In the genomic region with DNA sequence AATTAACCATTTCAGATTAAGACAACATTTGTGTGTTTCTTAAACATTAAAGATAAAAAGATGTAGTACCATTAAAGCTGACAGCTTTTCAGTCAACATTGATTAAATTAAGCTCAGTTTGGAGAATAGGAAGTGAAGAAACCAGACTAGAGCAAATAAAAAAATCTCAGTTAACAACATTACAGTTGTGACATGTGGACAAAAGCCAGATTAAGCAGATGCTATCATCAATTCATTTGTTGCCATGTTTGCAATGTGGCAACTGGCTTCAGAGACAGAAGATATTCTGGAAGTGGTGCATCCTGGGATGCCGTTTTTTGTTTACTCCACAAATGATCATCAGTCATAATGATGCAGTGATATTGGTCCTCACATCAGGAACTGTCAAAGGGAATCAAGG, we compare ENCODE assay signal across 1 cellular context.
TF ChIP-seq lines count a peak whose summit lies in the region.

No MANE protein-coding gene starts in this region.

TF ChIP-seq in SK-N-SH, 30 proteins besides CTCF, POLR2A, EP300 and RAD21 (continued from another document):
- TF ChIP-seq ELF1 (IDR thresholded peaks at IDR 0.05) (no peak), CHD2 (IDR thresholded peaks at IDR 0.05; ENCODE audit: low read length, partially characterized antibody) (peak; percentile 75)
